ENCODE assay signal across 8 cellular contexts in genomic region chr11:77473801-77474508, GRCh38. TPM values are rescaled to one million over a fixed set of nuclear protein-coding genes. Genes with fewer than 3 reads are reported as not detected.
DNase-seq lines count a peak whose midpoint lies in the region; ATAC-seq lines count a peak whose summit lies in the region.

Gene PAK1, minus strand, starts transcription at chr11:77474094. Its CDS starts 81,574 bp downstream, at chr11:77392520.

- peaks cover 5 to 10% of the 10 kb centered on the region in 2 donors for H3K4me1 Mint-ChIP-seq in effector memory CD8-positive, alpha-beta T cell (ENCODE audit: low read depth in 2 of 2)
- peaks cover 5% of the 10 kb centered on the region for H3K4me1 Mint-ChIP-seq in memory B cell

- CTCF ChIA-PET in activated CD8-positive, alpha-beta memory T cell treated with anti-CD3 and anti-CD28 coated beads for 36 hours (lab: Charles Lee) = no interaction called here

- H3K36me3 Mint-ChIP-seq in effector memory CD8-positive, alpha-beta T cell (ENCODE audit: insufficient read depth) = peaks cover 19% of the 10 kb centered on the region
- H3K36me3 Mint-ChIP-seq in memory B cell = no peaks in the 10 kb centered on the region

- DNase-seq in C1 segment of cervical spinal cord (lab: John Stamatoyannopoulos, UW) = peak in 13 of 14 donors; percentile 11 to 87 (median 75)
- peak; percentile 96 for DNase-seq in NCI-H774 (lab: John Stamatoyannopoulos, UW)
- DNase-seq in effector memory CD8-positive, alpha-beta T cell = peak; percentile 91 to 94 (median 94)
- peak; percentile 94 for DNase-seq in memory B cell (ENCODE audit: low spot score in 2 of 2)
- DNase-seq in stimulated activated CD4-positive, alpha-beta T cell treated with anti-CD3 and anti-CD28 coated beads, TNF-alpha, amount 100 ng/mL, for 48 hours (ENCODE audit: low read depth in 3 of 3) = peak; percentile 61 to 80 (median 80)

- POLR2A ChIA-PET in activated CD8-positive, alpha-beta memory T cell treated with anti-CD3 and anti-CD28 coated beads for 36 hours (lab: Charles Lee) = no interaction called here

- peaks cover 9% of the 10 kb centered on the region in 2 donors for H3K27me3 Mint-ChIP-seq in effector memory CD8-positive, alpha-beta T cell
- H3K27me3 Mint-ChIP-seq in memory B cell = peaks cover 2% of the 10 kb centered on the region

- peak; percentile 59 for ATAC-seq in GM19372 (IDR thresholded peaks at IDR 0.05; ENCODE audit: low read depth, unreplicated experiment)
- ATAC-seq in HG03521 (IDR thresholded peaks at IDR 0.05; ENCODE audit: unreplicated experiment) = peak; percentile 59
- peak; percentile 79 for ATAC-seq in effector memory CD8-positive, alpha-beta T cell (replicated peaks)
- peak; percentile 78 for ATAC-seq in memory B cell (ENCODE audit: low read depth)

- no peaks in the 10 kb centered on the region for H3K9me3 Mint-ChIP-seq in effector memory CD8-positive, alpha-beta T cell
- no peaks in the 10 kb centered on the region for H3K9me3 Mint-ChIP-seq in memory B cell

- peak within 1 kb of the TSS; percentile 83 to 84 for H3K4me3 Mint-ChIP-seq in effector memory CD8-positive, alpha-beta T cell
- H3K4me3 Mint-ChIP-seq in memory B cell = peak within 1 kb of the TSS; percentile 89

- H3K27ac Mint-ChIP-seq in effector memory CD8-positive, alpha-beta T cell = peak within 1 kb of the TSS; percentile 98 to 99
- H3K27ac Mint-ChIP-seq in memory B cell = peak within 1 kb of the TSS; percentile 91

RNA-seq across cellular contexts. Expression of gene PAK1, which starts in this region (rescaled TPM):
- total RNA-seq in activated CD8-positive, alpha-beta memory T cell treated with anti-CD3 and anti-CD28 coated beads for 36 hours = 10 to 100 TPM; 33.1 to 35.2 TPM

Comparison
In these comparisons a context has a peak if more than half of its experiments do, and no peak if none do; other contexts are left out.
1. Peak in every context shown above with its lines: DNase-seq and ATAC-seq.